1 cellular context compared by ENCODE assay signal in genomic region chr14:20454645-20455354, GRCh38.
A peak's percentile ranks its signal among the peaks of the same experiment; 100 is the strongest.
TF ChIP-seq lines count a peak whose summit lies in the region.

Gene APEX1, plus strand, starts transcription at chr14:20455226. Its CDS starts 420 bp downstream, at chr14:20455646.
Gene OSGEP, minus strand, starts transcription at chr14:20454812. Its CDS starts 129 bp downstream, at chr14:20454683.

TF ChIP-seq in HepG2, 621 proteins besides CTCF, POLR2A, EP300 and RAD21 (continued from another document and continues in another):
- TF ChIP-seq, protein P1, sequence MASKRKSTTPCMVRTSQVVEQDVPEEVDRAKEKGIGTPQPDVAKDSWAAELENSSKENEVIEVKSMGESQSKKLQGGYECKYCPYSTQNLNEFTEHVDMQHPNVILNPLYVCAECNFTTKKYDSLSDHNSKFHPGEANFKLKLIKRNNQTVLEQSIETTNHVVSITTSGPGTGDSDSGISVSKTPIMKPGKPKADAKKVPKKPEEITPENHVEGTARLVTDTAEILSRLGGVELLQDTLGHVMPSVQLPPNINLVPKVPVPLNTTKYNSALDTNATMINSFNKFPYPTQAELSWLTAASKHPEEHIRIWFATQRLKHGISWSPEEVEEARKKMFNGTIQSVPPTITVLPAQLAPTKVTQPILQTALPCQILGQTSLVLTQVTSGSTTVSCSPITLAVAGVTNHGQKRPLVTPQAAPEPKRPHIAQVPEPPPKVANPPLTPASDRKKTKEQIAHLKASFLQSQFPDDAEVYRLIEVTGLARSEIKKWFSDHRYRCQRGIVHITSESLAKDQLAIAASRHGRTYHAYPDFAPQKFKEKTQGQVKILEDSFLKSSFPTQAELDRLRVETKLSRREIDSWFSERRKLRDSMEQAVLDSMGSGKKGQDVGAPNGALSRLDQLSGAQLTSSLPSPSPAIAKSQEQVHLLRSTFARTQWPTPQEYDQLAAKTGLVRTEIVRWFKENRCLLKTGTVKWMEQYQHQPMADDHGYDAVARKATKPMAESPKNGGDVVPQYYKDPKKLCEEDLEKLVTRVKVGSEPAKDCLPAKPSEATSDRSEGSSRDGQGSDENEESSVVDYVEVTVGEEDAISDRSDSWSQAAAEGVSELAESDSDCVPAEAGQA (IDR thresholded peaks at IDR 0.05; ENCODE audit: low read depth), result peak; percentile 61; the same call in 1 of the 2 replicates
- TF ChIP-seq, protein P1 (CRISPR knock-in tag; IDR thresholded peaks at IDR 0.05; ENCODE audit: borderline replicate concordance), result no peak
- TF ChIP-seq POLR2AphosphoS5 (IDR thresholded peaks at IDR 0.05; ENCODE audit: low read depth, low read length) (peak; percentile 95), TBX2 (CRISPR knock-in tag; IDR thresholded peaks at IDR 0.05; ENCODE audit: borderline replicate concordance) (peak; percentile 83), IRF2 (CRISPR knock-in tag; IDR thresholded peaks at IDR 0.05) (peak; percentile 44; the same call in 1 of the 2 replicates), NKX3-1 (CRISPR knock-in tag; IDR thresholded peaks at IDR 0.05) (peak; percentile 38; the same call in 1 of the 2 replicates), PLRG1 (conservative IDR thresholded peaks at IDR 0.05) (no peak), SRSF1 (optimal IDR thresholded peaks at IDR 0.05; ENCODE audit: low read depth, low read length) (peak; percentile 83), ZNF598 (CRISPR knock-in tag; IDR thresholded peaks at IDR 0.05; ENCODE audit: borderline replicate concordance) (peak; percentile 93), ZMYM4 (CRISPR knock-in tag; IDR thresholded peaks at IDR 0.05) (peak; percentile 96), KLF9 (CRISPR knock-in tag; IDR thresholded peaks at IDR 0.05; ENCODE audit: low read depth) (no peak; the same call in 1 of the 2 replicates), MAX (IDR thresholded peaks at IDR 0.05) (peak; percentile 99), GATA4 (IDR thresholded peaks at IDR 0.05; ENCODE audit: borderline replicate concordance, low read depth) (peak; percentile 21), ASH2L (IDR thresholded peaks at IDR 0.05; ENCODE audit: insufficient read length, low read depth, low read length) (peak; percentile 95), ZNF652 (CRISPR knock-in tag; IDR thresholded peaks at IDR 0.05; ENCODE audit: borderline replicate concordance, low read depth) (peak; percentile 51; the same call in 1 of the 2 replicates), ZNF768 (CRISPR knock-in tag; IDR thresholded peaks at IDR 0.05) (peak; percentile 70), ZSCAN12 (CRISPR knock-in tag; IDR thresholded peaks at IDR 0.05) (no peak), ZSCAN22 (CRISPR knock-in tag; IDR thresholded peaks at IDR 0.05) (peak; percentile 34; the same call in 1 of the 2 replicates), ZBTB34 (CRISPR knock-in tag; IDR thresholded peaks at IDR 0.05) (no peak; the same call in 1 of the 2 replicates), ZBTB8A (CRISPR knock-in tag; IDR thresholded peaks at IDR 0.05; ENCODE audit: borderline replicate concordance, low read depth) (peak; percentile 86), MEF2D (CRISPR knock-in tag; IDR thresholded peaks at IDR 0.05) (peak; percentile 59; the same call in 1 of the 2 replicates), SIX1 (CRISPR knock-in tag; IDR thresholded peaks at IDR 0.05; ENCODE audit: borderline replicate concordance) (0 out of 2 replicates have a peak, but pooled peaks have one; percentile 14), PHF5A (CRISPR knock-in tag; IDR thresholded peaks at IDR 0.05; ENCODE audit: low read depth, unreplicated experiment) (peak; percentile 34), SYNCRIP (IDR thresholded peaks at IDR 0.05; ENCODE audit: insufficient read depth, low read depth, low read length) (no peak), IRF9 (CRISPR knock-in tag; IDR thresholded peaks at IDR 0.05; ENCODE audit: borderline replicate concordance) (peak; percentile 80; the same call in 1 of the 2 replicates), SATB2 (CRISPR knock-in tag; IDR thresholded peaks at IDR 0.05) (peak; percentile 45; the same call in 1 of the 2 replicates), U2AF1 (optimal IDR thresholded peaks at IDR 0.05; ENCODE audit: low read depth, low read length) (no peak), NFIC (IDR thresholded peaks at IDR 0.05; ENCODE audit: low read length) (peak; percentile 63; the same call in 1 of the 2 replicates), ZNF382 (CRISPR knock-in tag; IDR thresholded peaks at IDR 0.05; ENCODE audit: borderline replicate concordance) (no peak), ZNF367 (CRISPR knock-in tag; IDR thresholded peaks at IDR 0.05; ENCODE audit: borderline replicate concordance) (no peak), KLF6 (CRISPR knock-in tag; IDR thresholded peaks at IDR 0.05) (peak; percentile 65; the same call in 1 of the 2 replicates), ZNF672 (CRISPR knock-in tag; IDR thresholded peaks at IDR 0.05) (no peak), PAX8 (CRISPR knock-in tag; IDR thresholded peaks at IDR 0.05; ENCODE audit: borderline replicate concordance) (peak; percentile 91), RNF2 (conservative IDR thresholded peaks at IDR 0.05; ENCODE audit: low read depth) (peak; percentile 89; the same call in 1 of the 2 replicates), BORCS8-MEF2B (CRISPR knock-in tag; IDR thresholded peaks at IDR 0.05) (peak; percentile 98), ZNF484 (CRISPR knock-in tag; IDR thresholded peaks at IDR 0.05; ENCODE audit: borderline replicate concordance, low read depth) (no peak), ZZZ3 (CRISPR knock-in tag; IDR thresholded peaks at IDR 0.05; ENCODE audit: borderline replicate concordance) (peak; percentile 83; the same call in 1 of the 2 replicates), SSRP1 (CRISPR knock-in tag; IDR thresholded peaks at IDR 0.05) (no peak), ZNF331 (CRISPR knock-in tag; IDR thresholded peaks at IDR 0.05) (peak; percentile 53), HIVEP1 (CRISPR knock-in tag; IDR thresholded peaks at IDR 0.05) (peak; percentile 67; the same call in 1 of the 2 replicates), HNRNPH1 (optimal IDR thresholded peaks at IDR 0.05; ENCODE audit: low read depth, low read length) (no peak), POGK (CRISPR knock-in tag; conservative IDR thresholded peaks at IDR 0.05) (peak; percentile 95), ZBTB20 (CRISPR knock-in tag; IDR thresholded peaks at IDR 0.05; ENCODE audit: borderline replicate concordance, low read depth) (peak; percentile 54; the same call in 1 of the 2 replicates), SNAPC2 (CRISPR knock-in tag; IDR thresholded peaks at IDR 0.05) (peak; percentile 77; the same call in 1 of the 2 replicates)
- TF ChIP-seq, protein P2, sequence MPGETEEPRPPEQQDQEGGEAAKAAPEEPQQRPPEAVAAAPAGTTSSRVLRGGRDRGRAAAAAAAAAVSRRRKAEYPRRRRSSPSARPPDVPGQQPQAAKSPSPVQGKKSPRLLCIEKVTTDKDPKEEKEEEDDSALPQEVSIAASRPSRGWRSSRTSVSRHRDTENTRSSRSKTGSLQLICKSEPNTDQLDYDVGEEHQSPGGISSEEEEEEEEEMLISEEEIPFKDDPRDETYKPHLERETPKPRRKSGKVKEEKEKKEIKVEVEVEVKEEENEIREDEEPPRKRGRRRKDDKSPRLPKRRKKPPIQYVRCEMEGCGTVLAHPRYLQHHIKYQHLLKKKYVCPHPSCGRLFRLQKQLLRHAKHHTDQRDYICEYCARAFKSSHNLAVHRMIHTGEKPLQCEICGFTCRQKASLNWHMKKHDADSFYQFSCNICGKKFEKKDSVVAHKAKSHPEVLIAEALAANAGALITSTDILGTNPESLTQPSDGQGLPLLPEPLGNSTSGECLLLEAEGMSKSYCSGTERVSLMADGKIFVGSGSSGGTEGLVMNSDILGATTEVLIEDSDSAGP (CRISPR knock-in tag; IDR thresholded peaks at IDR 0.05; ENCODE audit: borderline replicate concordance), result peak; percentile 91
- TF ChIP-seq, protein P3, sequence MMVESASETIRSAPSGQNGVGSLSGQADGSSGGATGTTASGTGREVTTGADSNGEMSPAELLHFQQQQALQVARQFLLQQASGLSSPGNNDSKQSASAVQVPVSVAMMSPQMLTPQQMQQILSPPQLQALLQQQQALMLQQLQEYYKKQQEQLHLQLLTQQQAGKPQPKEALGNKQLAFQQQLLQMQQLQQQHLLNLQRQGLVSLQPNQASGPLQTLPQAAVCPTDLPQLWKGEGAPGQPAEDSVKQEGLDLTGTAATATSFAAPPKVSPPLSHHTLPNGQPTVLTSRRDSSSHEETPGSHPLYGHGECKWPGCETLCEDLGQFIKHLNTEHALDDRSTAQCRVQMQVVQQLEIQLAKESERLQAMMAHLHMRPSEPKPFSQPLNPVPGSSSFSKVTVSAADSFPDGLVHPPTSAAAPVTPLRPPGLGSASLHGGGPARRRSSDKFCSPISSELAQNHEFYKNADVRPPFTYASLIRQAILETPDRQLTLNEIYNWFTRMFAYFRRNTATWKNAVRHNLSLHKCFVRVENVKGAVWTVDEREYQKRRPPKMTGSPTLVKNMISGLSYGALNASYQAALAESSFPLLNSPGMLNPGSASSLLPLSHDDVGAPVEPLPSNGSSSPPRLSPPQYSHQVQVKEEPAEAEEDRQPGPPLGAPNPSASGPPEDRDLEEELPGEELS (CRISPR knock-in tag; IDR thresholded peaks at IDR 0.05), result peak; percentile 57
- TF ChIP-seq, protein P4, sequence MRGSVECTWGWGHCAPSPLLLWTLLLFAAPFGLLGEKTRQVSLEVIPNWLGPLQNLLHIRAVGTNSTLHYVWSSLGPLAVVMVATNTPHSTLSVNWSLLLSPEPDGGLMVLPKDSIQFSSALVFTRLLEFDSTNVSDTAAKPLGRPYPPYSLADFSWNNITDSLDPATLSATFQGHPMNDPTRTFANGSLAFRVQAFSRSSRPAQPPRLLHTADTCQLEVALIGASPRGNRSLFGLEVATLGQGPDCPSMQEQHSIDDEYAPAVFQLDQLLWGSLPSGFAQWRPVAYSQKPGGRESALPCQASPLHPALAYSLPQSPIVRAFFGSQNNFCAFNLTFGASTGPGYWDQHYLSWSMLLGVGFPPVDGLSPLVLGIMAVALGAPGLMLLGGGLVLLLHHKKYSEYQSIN (CRISPR knock-in tag; IDR thresholded peaks at IDR 0.05; ENCODE audit: borderline replicate concordance), result no peak
- TF ChIP-seq, protein P5, sequence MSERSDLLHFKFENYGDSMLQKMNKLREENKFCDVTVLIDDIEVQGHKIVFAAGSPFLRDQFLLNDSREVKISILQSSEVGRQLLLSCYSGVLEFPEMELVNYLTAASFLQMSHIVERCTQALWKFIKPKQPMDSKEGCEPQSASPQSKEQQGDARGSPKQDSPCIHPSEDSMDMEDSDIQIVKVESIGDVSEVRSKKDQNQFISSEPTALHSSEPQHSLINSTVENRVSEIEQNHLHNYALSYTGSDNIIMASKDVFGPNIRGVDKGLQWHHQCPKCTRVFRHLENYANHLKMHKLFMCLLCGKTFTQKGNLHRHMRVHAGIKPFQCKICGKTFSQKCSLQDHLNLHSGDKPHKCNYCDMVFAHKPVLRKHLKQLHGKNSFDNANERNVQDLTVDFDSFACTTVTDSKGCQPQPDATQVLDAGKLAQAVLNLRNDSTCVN (CRISPR knock-in tag; IDR thresholded peaks at IDR 0.05; ENCODE audit: borderline replicate concordance), result peak; percentile 74
- TF ChIP-seq, protein P6, sequence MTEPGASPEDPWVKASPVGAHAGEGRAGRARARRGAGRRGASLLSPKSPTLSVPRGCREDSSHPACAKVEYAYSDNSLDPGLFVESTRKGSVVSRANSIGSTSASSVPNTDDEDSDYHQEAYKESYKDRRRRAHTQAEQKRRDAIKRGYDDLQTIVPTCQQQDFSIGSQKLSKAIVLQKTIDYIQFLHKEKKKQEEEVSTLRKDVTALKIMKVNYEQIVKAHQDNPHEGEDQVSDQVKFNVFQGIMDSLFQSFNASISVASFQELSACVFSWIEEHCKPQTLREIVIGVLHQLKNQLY (CRISPR knock-in tag; IDR thresholded peaks at IDR 0.05), result peak; percentile 98
